ENCODE assay signal across 18 cellular contexts in genomic region chr20:830011-830521, GRCh38. TPM values are rescaled to one million over a fixed set of nuclear protein-coding genes. Genes with fewer than 3 reads are reported as not detected.
DNase-seq lines count a peak whose midpoint lies in the region; TF ChIP-seq lines count a peak whose summit lies in the region.
"Had no signal": no experiment of that assay in that cellular context is flagged by ENCODE, and none has a peak within 500 bp of the region (broad histone marks: within the 10 kb centered on the region; RNA-seq: fewer than 3 reads in every experiment).

No MANE protein-coding gene starts in this region.

- intact Hi-C loops in adrenal gland (cut with DNase I): no loop called here
- intact Hi-C loops in activated CD4-positive, alpha-beta T cell treated with anti-CD3 and anti-CD28 coated beads, Interleukin-2, amount 10 ng/mL, durations not matched to agents 24 days and 14 days (cut with micrococcal nuclease): loop anchor here (5.0 to 10.0 kb wide), 3 partner anchors 387 to 1272 kb away; partner anchors contain the start of gene STK35

- POLR2A ChIA-PET in HEK293T (lab: Yijun Ruan, JAX): no interaction called here

- WGBS in GM23248 (ENCODE audit: low coverage in 1 of 2, low lambda C conversion rate in 2 of 2, missing lambda C conversion rate in 2 of 2), 2 experiments: 12 to 15% methylated on average over 7 to 8 of the region's 8 CpGs
- 45 to 62% (median 56%) methylated on average over 7 to 8 of the region's 8 CpGs for WGBS in adrenal gland, 4 donors

- H3K27me3 Mint-ChIP-seq in activated CD4-positive, alpha-beta T cell treated with anti-CD3 and anti-CD28 coated beads, Interleukin-2, amount 10 ng/mL, durations not matched to agents 24 days and 14 days: no peaks in the 10 kb centered on the region

- peak overlapping the region; percentile 76 for H3K9ac ChIP-seq in GM23248

- H2AFZ ChIP-seq in ACC112 (ENCODE audit: low read length, unreplicated experiment): no peak overlapping the region
- H2AFZ ChIP-seq in GM23248: peak overlapping the region; percentile 4; the same call in 1 of the 2 replicates

- H3K27me3 ChIP-seq in ACC112 (ENCODE audit: insufficient read depth, low read length) (no peaks in the 10 kb centered on the region), GM23248 (replicated peaks; ENCODE audit: insufficient read depth) (no peaks in the 10 kb centered on the region), adrenal gland (no peaks in the 10 kb centered on the region), HAP-1 (ENCODE audit: low read depth) (no peaks in the 10 kb centered on the region)
- H3K27me3 ChIP-seq: upper lobe of left lung had no signal

- H3K36me3 ChIP-seq in ACC112 (ENCODE audit: insufficient read depth, low read length) (no peaks in the 10 kb centered on the region), GM23248 (ENCODE audit: low read depth) (no peaks in the 10 kb centered on the region), adrenal gland (replicated peaks in 1 of 2) (no peaks in the 10 kb centered on the region), HAP-1 (replicated peaks) (no peaks in the 10 kb centered on the region)
- H3K36me3 ChIP-seq: upper lobe of left lung had no signal

- TF ChIP-seq POLR2A in adrenal gland (IDR thresholded peaks at IDR 0.05): no peak

- H3K79me2 ChIP-seq in ACC112 (ENCODE audit: control insufficient read depth, insufficient read depth, low read length, unreplicated experiment) (peaks cover 11% of the 10 kb centered on the region), GM23248 (ENCODE audit: insufficient read depth) (no peaks in the 10 kb centered on the region)

- H3K27ac ChIP-seq in ACC112 (ENCODE audit: low read depth, low read length): peak overlapping the region; percentile 60
- H3K27ac ChIP-seq in GM23248: peak overlapping the region; percentile 95
- no peak overlapping the region for H3K27ac ChIP-seq in adrenal gland

- H3K27ac Mint-ChIP-seq in activated CD4-positive, alpha-beta T cell treated with anti-CD3 and anti-CD28 coated beads, Interleukin-2, amount 10 ng/mL, durations not matched to agents 24 days and 14 days: no peak overlapping the region

- H3K9me2 ChIP-seq in GM23248 (ENCODE audit: insufficient read depth): no peaks in the 10 kb centered on the region

- in situ Hi-C loops in GM23248 (cut with MboI) (no loop called here), HAP-1 (cut with MboI; ENCODE audit: low sequenced_read_pairs) (no loop called here)

- H3K9me3 ChIP-seq in GM23248 (ENCODE audit: low read depth) (no peaks in the 10 kb centered on the region), adrenal gland (replicated peaks in 1 of 3) (no peaks in the 10 kb centered on the region), HAP-1 (no peaks in the 10 kb centered on the region)
- H3K9me3 ChIP-seq: upper lobe of left lung had no signal

- H4K20me1 ChIP-seq in GM23248 (ENCODE audit: insufficient read depth): no peaks in the 10 kb centered on the region

- H3K4me1 ChIP-seq in ACC112 (ENCODE audit: control insufficient read depth, insufficient read depth, low read length, unreplicated experiment) (peaks cover 4% of the 10 kb centered on the region), GM23248 (ENCODE audit: insufficient read depth) (peaks cover 17% of the 10 kb centered on the region), adrenal gland (replicated peaks in 1 of 2) (peaks cover 10 to 12% of the 10 kb centered on the region in 2 donors), HAP-1 (peaks cover 5% of the 10 kb centered on the region)

- H3F3A ChIP-seq in GM23248 (ENCODE audit: insufficient read depth): peaks cover 20% of the 10 kb centered on the region

- H3K4me1 Mint-ChIP-seq in activated CD4-positive, alpha-beta T cell treated with anti-CD3 and anti-CD28 coated beads, Interleukin-2, amount 10 ng/mL, durations not matched to agents 24 days and 14 days: peaks cover 23% of the 10 kb centered on the region

- H3K9me3 Mint-ChIP-seq in activated CD4-positive, alpha-beta T cell treated with anti-CD3 and anti-CD28 coated beads, Interleukin-2, amount 10 ng/mL, durations not matched to agents 24 days and 14 days: no peaks in the 10 kb centered on the region

- CTCF ChIA-PET in HEK293T (lab: Yijun Ruan, JAX): no interaction called here

- no peak for TF ChIP-seq CTCF in adrenal gland (IDR thresholded peaks at IDR 0.05)

- no peak overlapping the region for H3K4me3 Mint-ChIP-seq in activated CD4-positive, alpha-beta T cell treated with anti-CD3 and anti-CD28 coated beads, Interleukin-2, amount 10 ng/mL, durations not matched to agents 24 days and 14 days

- no peaks in the 10 kb centered on the region for H3K36me3 Mint-ChIP-seq in activated CD4-positive, alpha-beta T cell treated with anti-CD3 and anti-CD28 coated beads, Interleukin-2, amount 10 ng/mL, durations not matched to agents 24 days and 14 days (ENCODE audit: low read depth)

- H3K4me3 ChIP-seq in ACC112 (ENCODE audit: low read depth, low read length) (no peak overlapping the region), GM23248 (0 out of 2 replicates have a peak overlapping the region, but pooled peaks have one; percentile 17), adrenal gland (no peak overlapping the region), HAP-1 (no peak overlapping the region)
- H3K4me3 ChIP-seq: upper lobe of left lung had no signal

- H3K4me2 ChIP-seq in GM23248 (ENCODE audit: unreplicated experiment): peak overlapping the region; percentile 40

- DNase-seq in GM23248 (peak; percentile 86), adrenal gland (peak in 4 of 7 donors; percentile 34 to 75 (median 50)), glomerular visceral epithelial cell (ENCODE audit: extremely low spot score) (peak; percentile 62), cerebellar cortex (ENCODE audit: low spot score) (no peak), HEK293T (ENCODE audit: extremely low spot score) (no peak), HAP-1 (ENCODE audit: low spot score in 2 of 2) (no peak)
- DNase-seq in activated CD4-positive, alpha-beta T cell treated with anti-CD3 and anti-CD28 coated beads, Interleukin-2, amount 10 ng/mL, durations not matched to agents 24 days and 14 days: no peak
- DNase-seq: activated CD4-positive, alpha-beta T cell treated with anti-CD3 and anti-CD28 coated beads for 48 hours; activated naive CD4-positive, alpha-beta T cell treated with anti-CD3 and anti-CD28 coated beads, Interleukin-2, amount 50 U/mL, for 16 hours; cortex of kidney; DMS79 treated with DMSO at 0.1 percent for 48 hours; KBM-7; NCI-H1105; NCI-H748 treated with DMSO at 0.1 percent for 48 hours; nucleus accumbens; stimulated activated naive CD8-positive, alpha-beta T cell treated with anti-CD3 and anti-CD28 coated beads, Interleukin-15, Interleukin-2, amounts not matched to agents 100 U/mL and 50 U/mL, for 24 hours had no signal

TF ChIP-seq in HEK293T, 16 proteins besides CTCF, POLR2A, EP300 and RAD21:
- TF ChIP-seq SP1 (IDR thresholded peaks at IDR 0.05) (no peak), L3MBTL2 (conservative IDR thresholded peaks at IDR 0.05) (no peak), FOXK2 (IDR thresholded peaks at IDR 0.05) (no peak), FOXM1 (IDR thresholded peaks at IDR 0.05; ENCODE audit: borderline replicate concordance) (no peak), CTBP1 (IDR thresholded peaks at IDR 0.05; ENCODE audit: borderline replicate concordance) (no peak), HDGF (IDR thresholded peaks at IDR 0.05; ENCODE audit: borderline replicate concordance) (no peak), SUZ12 (IDR thresholded peaks at IDR 0.05) (no peak), ELF4 (IDR thresholded peaks at IDR 0.05) (no peak), ZNF384 (IDR thresholded peaks at IDR 0.05) (no peak), TARDBP (IDR thresholded peaks at IDR 0.05) (no peak), LEF1 (IDR thresholded peaks at IDR 0.05; ENCODE audit: borderline replicate concordance) (no peak), NFRKB (IDR thresholded peaks at IDR 0.05) (no peak), FOXA1 (IDR thresholded peaks at IDR 0.05) (no peak)

RNA-seq across cellular contexts. Expression of gene FAM110A, which starts 3.4 kb away (rescaled TPM):
- total RNA-seq in GM23248 (2014; rRNA removed; shearing (Covaris generic)): 2.6 and 5.6 TPM in 2 replicates
- polyA plus RNA-seq in GM23248 (2016; fragmentation: Nextera tagmentation; extraction: Ambion mirVana) (3.8 and 5.0 TPM in 2 replicates), adrenal gland (1 to 10 TPM; 2.4 to 7.1 (median 6.2) TPM)
- total RNA-seq in adrenal gland: 10 to 100 TPM in 5 of 8 donors, 1 to 10 TPM in 3; 4.8 to 16.7 (median 10.8) TPM
- total RNA-seq in activated CD4-positive, alpha-beta T cell treated with anti-CD3 and anti-CD28 coated beads, Interleukin-2, amount 10 ng/mL, durations not matched to agents 24 days and 14 days: 13.3 and 15.4 TPM in 2 replicates

Comparison
In these comparisons a context has a peak if more than half of its experiments do, and no peak if none do; other contexts are left out.
1. H3K27ac ChIP-seq: peak in ACC112 (single experiment) and GM23248 (single experiment); none in adrenal gland (0 of 5).
2. DNase-seq: peak in GM23248 (single experiment), adrenal gland (4 of 7) and glomerular visceral epithelial cell (single experiment); none in cerebellar cortex (single experiment), HEK293T (single experiment), HAP-1 (0 of 2) and activated CD4-positive, alpha-beta T cell treated with anti-CD3 and anti-CD28 coated beads, Interleukin-2, amount 10 ng/mL, durations not matched to agents 24 days and 14 days (single experiment).